1 cellular context compared by ENCODE assay signal in the genomic region with DNA sequence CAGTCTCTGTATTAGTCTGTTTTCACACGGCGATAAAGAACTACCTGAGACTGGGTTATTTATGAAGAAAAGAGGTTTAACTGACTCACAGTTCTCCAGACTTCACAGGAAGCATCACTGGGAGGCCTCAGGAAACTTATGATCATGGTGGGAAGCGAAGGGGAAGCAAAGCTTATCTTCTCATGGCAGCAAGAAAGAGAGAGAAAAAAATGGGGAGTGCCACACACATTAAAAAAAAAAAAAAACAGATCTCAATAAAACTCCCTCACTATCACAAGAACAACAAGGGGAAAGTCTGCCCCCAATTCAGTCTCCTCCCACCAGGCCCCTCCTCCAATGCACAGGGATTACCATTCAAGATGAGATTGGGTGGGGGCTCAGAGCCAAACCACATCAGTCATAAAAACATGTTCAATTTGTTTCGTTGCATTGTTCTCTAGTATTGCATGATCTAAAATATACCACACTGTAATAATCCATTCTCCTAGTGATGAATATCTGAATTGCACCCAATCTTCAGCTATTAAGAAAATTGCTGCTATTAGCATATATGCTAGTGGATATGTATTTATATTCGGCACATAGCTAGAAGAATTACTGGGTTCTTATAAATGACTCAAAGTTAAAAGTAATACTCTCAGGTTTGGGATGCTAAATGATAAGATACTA.
TF ChIP-seq lines count a peak whose summit lies in the region.

No MANE protein-coding gene starts in this region.

TF ChIP-seq in SK-N-SH, 30 proteins besides CTCF, POLR2A, EP300 and RAD21 (continued from another document):
- TF ChIP-seq RFX5 (IDR thresholded peaks at IDR 0.05; ENCODE audit: low read length) = no peak
- no peak for TF ChIP-seq ZBTB33 (IDR thresholded peaks at IDR 0.05; ENCODE audit: borderline replicate concordance, low read depth)
- TF ChIP-seq YY1 (IDR thresholded peaks at IDR 0.05; ENCODE audit: low read depth) = no peak
- TF ChIP-seq TCF12 (IDR thresholded peaks at IDR 0.05) = no peak
- no peak for TF ChIP-seq FOXJ3 (CRISPR knock-in tag; IDR thresholded peaks at IDR 0.05)
- TF ChIP-seq CHD2 (IDR thresholded peaks at IDR 0.05; ENCODE audit: low read length, partially characterized antibody) = no peak
- TF ChIP-seq, protein P1, sequence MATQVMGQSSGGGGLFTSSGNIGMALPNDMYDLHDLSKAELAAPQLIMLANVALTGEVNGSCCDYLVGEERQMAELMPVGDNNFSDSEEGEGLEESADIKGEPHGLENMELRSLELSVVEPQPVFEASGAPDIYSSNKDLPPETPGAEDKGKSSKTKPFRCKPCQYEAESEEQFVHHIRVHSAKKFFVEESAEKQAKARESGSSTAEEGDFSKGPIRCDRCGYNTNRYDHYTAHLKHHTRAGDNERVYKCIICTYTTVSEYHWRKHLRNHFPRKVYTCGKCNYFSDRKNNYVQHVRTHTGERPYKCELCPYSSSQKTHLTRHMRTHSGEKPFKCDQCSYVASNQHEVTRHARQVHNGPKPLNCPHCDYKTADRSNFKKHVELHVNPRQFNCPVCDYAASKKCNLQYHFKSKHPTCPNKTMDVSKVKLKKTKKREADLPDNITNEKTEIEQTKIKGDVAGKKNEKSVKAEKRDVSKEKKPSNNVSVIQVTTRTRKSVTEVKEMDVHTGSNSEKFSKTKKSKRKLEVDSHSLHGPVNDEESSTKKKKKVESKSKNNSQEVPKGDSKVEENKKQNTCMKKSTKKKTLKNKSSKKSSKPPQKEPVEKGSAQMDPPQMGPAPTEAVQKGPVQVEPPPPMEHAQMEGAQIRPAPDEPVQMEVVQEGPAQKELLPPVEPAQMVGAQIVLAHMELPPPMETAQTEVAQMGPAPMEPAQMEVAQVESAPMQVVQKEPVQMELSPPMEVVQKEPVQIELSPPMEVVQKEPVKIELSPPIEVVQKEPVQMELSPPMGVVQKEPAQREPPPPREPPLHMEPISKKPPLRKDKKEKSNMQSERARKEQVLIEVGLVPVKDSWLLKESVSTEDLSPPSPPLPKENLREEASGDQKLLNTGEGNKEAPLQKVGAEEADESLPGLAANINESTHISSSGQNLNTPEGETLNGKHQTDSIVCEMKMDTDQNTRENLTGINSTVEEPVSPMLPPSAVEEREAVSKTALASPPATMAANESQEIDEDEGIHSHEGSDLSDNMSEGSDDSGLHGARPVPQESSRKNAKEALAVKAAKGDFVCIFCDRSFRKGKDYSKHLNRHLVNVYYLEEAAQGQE (IDR thresholded peaks at IDR 0.05; ENCODE audit: low read depth, low read length) = no peak
- no peak for TF ChIP-seq RXRA (IDR thresholded peaks at IDR 0.05; ENCODE audit: borderline replicate concordance, low read depth)
- TF ChIP-seq TEAD4 (IDR thresholded peaks at IDR 0.05; ENCODE audit: borderline replicate concordance, insufficient read depth) = no peak
- TF ChIP-seq MXI1 (IDR thresholded peaks at IDR 0.05; ENCODE audit: low read depth, low read length) = no peak
- no peak for TF ChIP-seq JUND (IDR thresholded peaks at IDR 0.05)
TF ChIP-seq in SK-N-SH: peak in this region for 0.
